Comparison of ENCODE assay signal across 8 cellular contexts in the genomic region with DNA sequence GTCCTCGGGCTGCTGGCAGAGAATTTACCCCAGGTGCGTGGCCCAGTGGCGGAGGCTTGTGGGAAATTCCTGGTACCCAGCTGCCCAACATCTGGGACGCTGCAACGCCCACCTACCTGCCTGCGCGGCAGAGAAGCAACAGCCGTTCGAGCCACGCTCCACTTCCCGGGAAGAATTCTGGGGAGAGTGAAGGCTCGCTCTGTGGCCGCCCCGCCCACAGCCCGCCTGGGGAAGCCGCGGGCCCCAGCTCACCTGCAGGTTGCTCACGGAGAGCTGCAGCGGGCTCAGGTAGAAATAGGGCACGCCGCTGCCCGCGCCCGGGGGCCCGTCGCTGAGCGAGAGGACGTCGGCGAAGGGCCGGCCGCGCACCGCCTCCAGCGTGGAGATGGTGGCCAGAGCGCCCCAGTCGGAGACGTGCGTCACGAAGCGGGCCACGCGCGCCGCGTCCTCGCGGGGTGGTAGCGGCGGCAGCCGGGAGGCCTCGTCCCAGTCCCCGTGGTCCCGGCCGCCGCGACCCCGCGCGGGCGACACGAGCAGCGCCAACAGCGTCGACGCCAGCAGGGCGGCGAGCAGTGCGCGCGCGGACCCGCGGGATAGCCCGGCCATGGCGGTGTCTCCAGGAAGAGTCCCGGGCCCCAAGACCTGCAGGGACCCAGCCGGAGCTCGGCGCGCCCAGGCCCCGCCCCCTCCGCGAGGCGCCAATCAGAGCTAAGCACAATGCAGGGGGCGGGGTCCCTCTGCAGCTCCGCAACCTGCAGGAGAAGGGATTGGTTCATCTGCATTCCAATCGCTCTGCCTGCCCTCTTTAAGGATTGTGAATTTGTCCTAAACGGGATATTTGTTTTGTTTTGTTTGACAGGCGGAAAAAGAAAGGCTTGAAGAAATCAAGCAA. TPM values are rescaled to one million over a fixed set of nuclear protein-coding genes. Genes with fewer than 3 reads are reported as not detected.
DNase-seq lines count a peak whose midpoint lies in the region; ATAC-seq and TF ChIP-seq lines count a peak whose summit lies in the region.

A gene (minus strand): TSS at position 627 of the 892 bp plus-strand sequence.

- H3K27ac Mint-ChIP-seq in WTC11 = no peak within 1 kb of the TSS; the same call in 1 of the 2 replicates
- H3K27ac Mint-ChIP-seq in immature natural killer cell = peak within 1 kb of the TSS; percentile 54 to 88 (median 69)

- CTCF ChIA-PET in AG04450 (lab: Charles Lee) = interaction anchor here (0.9 to 8.3 kb wide), 7 partner anchors 10 to 1640 kb away, joined by 3 to 103 read pairs (median 3); no protein-coding TSS in a partner anchor
- CTCF ChIA-PET in WTC11 (lab: Charles Lee) = interaction anchor here (0.6 to 6.2 kb wide), 17 partner anchors 11 to 486 kb away, joined by 3 to 73 read pairs (median 3); a partner anchor contains a TSS

- POLR2A ChIA-PET in AG04450 (lab: Yijun Ruan, JAX) (interaction anchor here (0.5 to 0.9 kb wide), 3 partner anchors 161 to 1715 kb away, joined by 3 read pairs; a partner anchor contains a TSS), WTC11 (lab: Charles Lee) (interaction anchor here (0.6 to 1.8 kb wide), 8 partner anchors 11 to 677 kb away, joined by 3 to 15 read pairs (median 4); a partner anchor contains a TSS)

- peak; percentile 59 for DNase-seq in AG04450 (ENCODE audit: low read depth, low spot score)
- peak; percentile 87 for DNase-seq in NCI-H226
- DNase-seq in WTC11 (ENCODE audit: low spot score) = peak; percentile 96
- peak; percentile 89 to 94 for DNase-seq in cardiac fibroblast (ENCODE audit: low read depth in 2 of 2)
- DNase-seq in immature natural killer cell = peak; percentile 86 to 88 (median 87)
- peak; percentile 64 for DNase-seq in smooth muscle cell of the brain vasculature (ENCODE audit: low read depth, low spot score)

- H3K4me3 Mint-ChIP-seq in WTC11 (peak within 1 kb of the TSS; percentile 87), immature natural killer cell (peak within 1 kb of the TSS; percentile 88 to 96 (median 93))

- peaks cover 10% of the 10 kb centered on the region for H3K27me3 ChIP-seq in AG04450 (ENCODE audit: control insufficient read depth, insufficient read depth, low read length)

- H3K9me3 Mint-ChIP-seq in WTC11 (no peaks in the 10 kb centered on the region), immature natural killer cell (no peaks in the 10 kb centered on the region)

- TF ChIP-seq CTCF in AG04450 (IDR thresholded peaks at IDR 0.05; ENCODE audit: low read depth, low read length) = no peak
- no peak for TF ChIP-seq CTCF in WTC11 (IDR thresholded peaks at IDR 0.05)
- TF ChIP-seq CTCF in cardiac fibroblast (IDR thresholded peaks at IDR 0.05; ENCODE audit: low read depth, low read length) = no peak

- peak within 1 kb of the TSS; percentile 60 for H3K4me3 ChIP-seq in AG04450 (ENCODE audit: low read depth, low read length)
- peak within 1 kb of the TSS; percentile 63 to 69 for H3K4me3 ChIP-seq in cardiac fibroblast (replicated peaks in 1 of 2; ENCODE audit: low read depth in 2 of 2, low read length in 2 of 2)

- no peak within 1 kb of the TSS for H3K27ac ChIP-seq in AG04450 (ENCODE audit: low read depth, low read length)

- ATAC-seq in GM18909 (IDR thresholded peaks at IDR 0.05; ENCODE audit: poor library complexity, unreplicated experiment) (peak; percentile 99), HG03175 (IDR thresholded peaks at IDR 0.05; ENCODE audit: unreplicated experiment) (peak; percentile 97), WTC11 (peak; percentile 98)

- H3K36me3 Mint-ChIP-seq in WTC11 (no peaks in the 10 kb centered on the region), immature natural killer cell (no peaks in the 10 kb centered on the region)

- H3K27me3 Mint-ChIP-seq in WTC11 (ENCODE audit: low read depth) (peaks cover 10% of the 10 kb centered on the region), immature natural killer cell (ENCODE audit: low read depth in 3 of 3) (peaks cover 0 to 5% (median 2%) of the 10 kb centered on the region in 3 donors)

- H3K4me1 Mint-ChIP-seq in WTC11 (peaks cover 26% of the 10 kb centered on the region; the same call in 1 of the 2 replicates), immature natural killer cell (peaks cover 17 to 23% of the 10 kb centered on the region in 2 donors)

- no peaks in the 10 kb centered on the region; the same call in 1 of the 2 replicates for H3K9me3 ChIP-seq in AG04450 (ENCODE audit: control insufficient read depth, insufficient read depth, low read length)

TF ChIP-seq in WTC11, 78 proteins besides CTCF, POLR2A, EP300 and RAD21:
- TF ChIP-seq FOXP1 (CRISPR knock-in tag; IDR thresholded peaks at IDR 0.05; ENCODE audit: borderline replicate concordance) (peak; percentile 95), SP1 (CRISPR knock-in tag; conservative IDR thresholded peaks at IDR 0.05) (peak; percentile 76), ZNF232 (CRISPR knock-in tag; IDR thresholded peaks at IDR 0.05) (peak; percentile 72; the same call in 1 of the 2 replicates), TCF7 (CRISPR knock-in tag; IDR thresholded peaks at IDR 0.05; ENCODE audit: low read depth) (0 out of 2 replicates have a peak, but pooled peaks have one; percentile 41), ESRRA (CRISPR knock-in tag; IDR thresholded peaks at IDR 0.05; ENCODE audit: borderline replicate concordance) (0 out of 2 replicates have a peak, but pooled peaks have one; percentile 24), CREM (CRISPR knock-in tag; IDR thresholded peaks at IDR 0.05) (peak; percentile 45; the same call in 1 of the 2 replicates), ZNF317 (CRISPR knock-in tag; IDR thresholded peaks at IDR 0.05; ENCODE audit: borderline replicate concordance, low read depth) (no peak; the same call in 1 of the 2 replicates), ZNF423 (CRISPR knock-in tag; IDR thresholded peaks at IDR 0.05) (no peak), NFYB (CRISPR knock-in tag; conservative IDR thresholded peaks at IDR 0.05; ENCODE audit: low read depth) (no peak; the same call in 1 of the 2 replicates), KAT7 (CRISPR knock-in tag; IDR thresholded peaks at IDR 0.05; ENCODE audit: borderline replicate concordance) (0 out of 2 replicates have a peak, but pooled peaks have one; percentile 55), ETV6 (CRISPR knock-in tag; IDR thresholded peaks at IDR 0.05) (peak; percentile 89), ZNF416 (CRISPR knock-in tag; IDR thresholded peaks at IDR 0.05) (peak; percentile 87; the same call in 1 of the 2 replicates), ELF4 (CRISPR knock-in tag; IDR thresholded peaks at IDR 0.05; ENCODE audit: low read depth) (no peak)
- TF ChIP-seq, protein P1, sequence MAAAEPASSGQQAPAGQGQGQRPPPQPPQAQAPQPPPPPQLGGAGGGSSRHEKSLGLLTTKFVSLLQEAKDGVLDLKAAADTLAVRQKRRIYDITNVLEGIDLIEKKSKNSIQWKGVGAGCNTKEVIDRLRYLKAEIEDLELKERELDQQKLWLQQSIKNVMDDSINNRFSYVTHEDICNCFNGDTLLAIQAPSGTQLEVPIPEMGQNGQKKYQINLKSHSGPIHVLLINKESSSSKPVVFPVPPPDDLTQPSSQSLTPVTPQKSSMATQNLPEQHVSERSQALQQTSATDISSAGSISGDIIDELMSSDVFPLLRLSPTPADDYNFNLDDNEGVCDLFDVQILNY (CRISPR knock-in tag; IDR thresholded peaks at IDR 0.05) = peak; percentile 85
- TF ChIP-seq, protein P2, sequence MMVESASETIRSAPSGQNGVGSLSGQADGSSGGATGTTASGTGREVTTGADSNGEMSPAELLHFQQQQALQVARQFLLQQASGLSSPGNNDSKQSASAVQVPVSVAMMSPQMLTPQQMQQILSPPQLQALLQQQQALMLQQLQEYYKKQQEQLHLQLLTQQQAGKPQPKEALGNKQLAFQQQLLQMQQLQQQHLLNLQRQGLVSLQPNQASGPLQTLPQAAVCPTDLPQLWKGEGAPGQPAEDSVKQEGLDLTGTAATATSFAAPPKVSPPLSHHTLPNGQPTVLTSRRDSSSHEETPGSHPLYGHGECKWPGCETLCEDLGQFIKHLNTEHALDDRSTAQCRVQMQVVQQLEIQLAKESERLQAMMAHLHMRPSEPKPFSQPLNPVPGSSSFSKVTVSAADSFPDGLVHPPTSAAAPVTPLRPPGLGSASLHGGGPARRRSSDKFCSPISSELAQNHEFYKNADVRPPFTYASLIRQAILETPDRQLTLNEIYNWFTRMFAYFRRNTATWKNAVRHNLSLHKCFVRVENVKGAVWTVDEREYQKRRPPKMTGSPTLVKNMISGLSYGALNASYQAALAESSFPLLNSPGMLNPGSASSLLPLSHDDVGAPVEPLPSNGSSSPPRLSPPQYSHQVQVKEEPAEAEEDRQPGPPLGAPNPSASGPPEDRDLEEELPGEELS (CRISPR knock-in tag; IDR thresholded peaks at IDR 0.05) = peak; percentile 86
- TF ChIP-seq, protein P3, sequence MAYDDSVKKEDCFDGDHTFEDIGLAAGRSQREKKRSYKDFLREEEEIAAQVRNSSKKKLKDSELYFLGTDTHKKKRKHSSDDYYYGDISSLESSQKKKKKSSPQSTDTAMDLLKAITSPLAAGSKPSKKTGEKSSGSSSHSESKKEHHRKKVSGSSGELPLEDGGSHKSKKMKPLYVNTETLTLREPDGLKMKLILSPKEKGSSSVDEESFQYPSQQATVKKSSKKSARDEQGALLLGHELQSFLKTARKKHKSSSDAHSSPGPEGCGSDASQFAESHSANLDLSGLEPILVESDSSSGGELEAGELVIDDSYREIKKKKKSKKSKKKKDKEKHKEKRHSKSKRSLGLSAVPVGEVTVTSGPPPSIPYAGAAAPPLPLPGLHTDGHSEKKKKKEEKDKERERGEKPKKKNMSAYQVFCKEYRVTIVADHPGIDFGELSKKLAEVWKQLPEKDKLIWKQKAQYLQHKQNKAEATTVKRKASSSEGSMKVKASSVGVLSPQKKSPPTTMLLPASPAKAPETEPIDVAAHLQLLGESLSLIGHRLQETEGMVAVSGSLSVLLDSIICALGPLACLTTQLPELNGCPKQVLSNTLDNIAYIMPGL (CRISPR knock-in tag; IDR thresholded peaks at IDR 0.05) = peak; percentile 84
- TF ChIP-seq, protein P4, sequence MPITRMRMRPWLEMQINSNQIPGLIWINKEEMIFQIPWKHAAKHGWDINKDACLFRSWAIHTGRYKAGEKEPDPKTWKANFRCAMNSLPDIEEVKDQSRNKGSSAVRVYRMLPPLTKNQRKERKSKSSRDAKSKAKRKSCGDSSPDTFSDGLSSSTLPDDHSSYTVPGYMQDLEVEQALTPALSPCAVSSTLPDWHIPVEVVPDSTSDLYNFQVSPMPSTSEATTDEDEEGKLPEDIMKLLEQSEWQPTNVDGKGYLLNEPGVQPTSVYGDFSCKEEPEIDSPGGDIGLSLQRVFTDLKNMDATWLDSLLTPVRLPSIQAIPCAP (CRISPR knock-in tag; IDR thresholded peaks at IDR 0.05) = peak; percentile 75; the same call in 1 of the 2 replicates
TF ChIP-seq in WTC11: peak in this region for 13.

RNA-seq across cellular contexts. Expression of the gene that starts here (rescaled TPM):
- polyA plus RNA-seq in AG04450 (2011; rRNA removed) (23.1 and 31.2 TPM in 2 replicates), immature natural killer cell (10 to 100 TPM; 12.4 to 18.0 (median 14.7) TPM)
- polyA minus RNA-seq in AG04450 (2011; rRNA and poly(A)+ RNA removed) = 2.6 and 4.9 TPM in 2 replicates
- total RNA-seq in WTC11 (2021) = 21.0 to 24.7 TPM (median 21.7 TPM) in 3 replicates
